In genomic region chr17:59853168-59853918, GRCh38 we compare ENCODE assay signal across 8 cellular contexts. TPM values are rescaled to one million over a fixed set of nuclear protein-coding genes. Genes with fewer than 3 reads are reported as not detected.
DNase-seq lines count a peak whose midpoint lies in the region; ATAC-seq and TF ChIP-seq lines count a peak whose summit lies in the region.

No MANE protein-coding gene starts in this region.

- no peak overlapping the region for H3K4me3 ChIP-seq in GM12875 (ENCODE audit: low read depth, low read length)

- H3K27me3 Mint-ChIP-seq in activated B cell treated with CpG ODN at 0.5 μM for 24 hours (no peaks in the 10 kb centered on the region), naive B cell (no peaks in the 10 kb centered on the region)

- ATAC-seq in activated B cell treated with CpG ODN at 0.5 μM for 24 hours (ENCODE audit: low read depth) (peak; percentile 78), naive B cell (ENCODE audit: low read depth in 2 of 2) (peak; percentile 54 to 77)

- peaks cover 25% of the 10 kb centered on the region for H3K4me1 Mint-ChIP-seq in activated B cell treated with CpG ODN at 0.5 μM for 24 hours
- H3K4me1 Mint-ChIP-seq in naive B cell = peaks cover 12 to 27% (median 14%) of the 10 kb centered on the region in 3 donors

- H3K9me3 Mint-ChIP-seq in activated B cell treated with CpG ODN at 0.5 μM for 24 hours (no peaks in the 10 kb centered on the region), naive B cell (no peaks in the 10 kb centered on the region)

- peak; percentile 45; the same call in 1 of the 2 replicates for TF ChIP-seq CTCF in GM12875 (IDR thresholded peaks at IDR 0.05; ENCODE audit: borderline replicate concordance, insufficient read depth, low read depth, low read length)
- TF ChIP-seq CTCF in LNCAP (IDR thresholded peaks at IDR 0.05) = peak; percentile 63
- no peak for TF ChIP-seq CTCF in activated B cell treated with CpG ODN at 0.5 μM for 24 hours (IDR thresholded peaks at IDR 0.05)

- CTCF ChIA-PET in activated B cell treated with CpG ODN at 0.5 μM for 24 hours (lab: Charles Lee) = interaction anchor here (1.0 to 2.0 kb wide), 7 partner anchors 15 to 91 kb away, joined by 3 to 16 read pairs (median 3); no protein-coding TSS in a partner anchor

- intact Hi-C loops in activated B cell treated with CpG ODN at 0.5 μM for 24 hours (cut with micrococcal nuclease) = loop anchor here (1.0 to 2.0 kb wide), 2 partner anchors 15 to 67 kb away; no protein-coding TSS in a partner anchor

- H3K36me3 Mint-ChIP-seq in activated B cell treated with CpG ODN at 0.5 μM for 24 hours (ENCODE audit: low read depth) (peaks cover 3% of the 10 kb centered on the region), naive B cell (no peaks in the 10 kb centered on the region)

- H3K27ac Mint-ChIP-seq in activated B cell treated with CpG ODN at 0.5 μM for 24 hours (peak overlapping the region; percentile 78), naive B cell (peak overlapping the region in 2 of 6 donors; percentile 34 to 74)

- no peak overlapping the region for H3K4me3 Mint-ChIP-seq in activated B cell treated with CpG ODN at 0.5 μM for 24 hours
- no peak overlapping the region for H3K4me3 Mint-ChIP-seq in naive B cell

- POLR2A ChIA-PET in activated B cell treated with CpG ODN at 0.5 μM for 24 hours (lab: Charles Lee) = interaction anchor here (0.6 to 1.8 kb wide), 6 partner anchors 64 to 106 kb away, joined by 3 to 21 read pairs (median 5); no protein-coding TSS in a partner anchor

- DNase-seq in activated B cell treated with CpG ODN at 0.5 μM for 24 hours = no peak
- DNase-seq in dermis microvascular lymphatic vessel endothelial cell (ENCODE audit: low read depth in 2 of 2) = peak; percentile 34 to 95
- no peak for DNase-seq in naive B cell
- DNase-seq in NCI-H2227 (lab: John Stamatoyannopoulos, UW; ENCODE audit: unreplicated experiment) = no peak
- no peak for DNase-seq in AG08395 (ENCODE audit: low spot score)
- no peak for DNase-seq in NCI-H2107 (lab: John Stamatoyannopoulos, UW)

RNA-seq across cellular contexts. Expression of gene TUBD1, which starts 39.4 kb away (rescaled TPM):
- total RNA-seq in activated B cell treated with CpG ODN at 0.5 μM for 24 hours (10.5 and 15.1 TPM in 2 replicates), dermis microvascular lymphatic vessel endothelial cell (8.3 and 9.6 TPM in 2 replicates)
- 10 to 100 TPM; 12.7 to 26.5 (median 23.3) TPM for polyA plus RNA-seq in naive B cell (ENCODE audit: low read depth in 6 of 6)

RNA-seq across cellular contexts. Expression of gene RPS6KB1, which starts 39.6 kb away (rescaled TPM):
- 57.7 and 63.0 TPM in 2 replicates for total RNA-seq in activated B cell treated with CpG ODN at 0.5 μM for 24 hours
- 16.6 and 16.8 TPM in 2 replicates for total RNA-seq in dermis microvascular lymphatic vessel endothelial cell
- 10 to 100 TPM; 13.7 to 28.2 (median 21.0) TPM for polyA plus RNA-seq in naive B cell (ENCODE audit: low read depth in 6 of 6)

Comparison
In these comparisons a context has a peak if more than half of its experiments do, and no peak if none do; other contexts are left out.
1. DNase-seq: peak in dermis microvascular lymphatic vessel endothelial cell (2 of 2); none in activated B cell treated with CpG ODN at 0.5 μM for 24 hours (single experiment), naive B cell (single experiment), NCI-H2227 (single experiment), AG08395 (single experiment) and NCI-H2107 (single experiment).